Comparison of ENCODE assay signal across 20 cellular contexts in genomic region chr9:124368692-124369091, GRCh38. TPM values are rescaled to one million over a fixed set of nuclear protein-coding genes. Genes with fewer than 3 reads are reported as not detected.
A peak's percentile ranks its signal among the peaks of the same experiment; 100 is the strongest.
DNase-seq lines count a peak whose midpoint lies in the region; ATAC-seq and TF ChIP-seq lines count a peak whose summit lies in the region.
"Had no signal": no experiment of that assay in that cellular context is flagged by ENCODE, and none has a peak within 500 bp of the region (broad histone marks: within the 10 kb centered on the region; RNA-seq: fewer than 3 reads in every experiment).

No MANE protein-coding gene starts in this region.

- intact Hi-C loops in activated CD4-positive, alpha-beta T cell treated with anti-CD3 and anti-CD28 coated beads for 36 hours (cut with DNase I, micrococcal nuclease), result no loop called here
- intact Hi-C loops in activated CD4-positive, alpha-beta T cell treated with anti-CD3 and anti-CD28 coated beads, Interleukin-2, amount 10 ng/mL, durations not matched to agents 24 days and 14 days (cut with micrococcal nuclease), result no loop called here
- intact Hi-C loops in left lung (cut with DNase I) (no loop called here), upper lobe of right lung (cut with DNase I) (no loop called here)

- DNase-seq in activated CD4-positive, alpha-beta T cell treated with anti-CD3 and anti-CD28 coated beads for 36 hours, result no peak
- DNase-seq in activated CD4-positive, alpha-beta T cell treated with anti-CD3 and anti-CD28 coated beads, Interleukin-2, amount 10 ng/mL, durations not matched to agents 24 days and 14 days, result no peak
- no peak for DNase-seq in activated naive CD8-positive, alpha-beta T cell treated with anti-CD3 and anti-CD28 coated beads for 36 hours
- no peak for DNase-seq in left lung
- no peak for DNase-seq in upper lobe of right lung
- DNase-seq in mucosa of gallbladder (ENCODE audit: low spot score), result no peak
- no peak for DNase-seq in foreskin melanocyte
- DNase-seq: BE2C; Calu3; CD4-positive, CD25-positive, alpha-beta regulatory T cell; GOT3; KG1; MV-4-11; NCI-H1417; NCI-H187; NCI-H2107; NCI-H345; NCI-H524 treated with DMSO at 0.1 percent for 48 hours; SHP77 treated with DMSO at 0.1 percent for 48 hours had no signal

- H3K36me3 Mint-ChIP-seq in activated CD4-positive, alpha-beta T cell treated with anti-CD3 and anti-CD28 coated beads for 36 hours (ENCODE audit: low read depth), result peaks cover 12% of the 10 kb centered on the region
- H3K36me3 Mint-ChIP-seq in activated CD4-positive, alpha-beta T cell treated with anti-CD3 and anti-CD28 coated beads, Interleukin-2, amount 10 ng/mL, durations not matched to agents 24 days and 14 days (ENCODE audit: low read depth), result peaks cover 13% of the 10 kb centered on the region
- peaks cover 20% of the 10 kb centered on the region for H3K36me3 Mint-ChIP-seq in activated naive CD8-positive, alpha-beta T cell treated with anti-CD3 and anti-CD28 coated beads for 36 hours

- peak overlapping the region; percentile 32 for H3K27ac Mint-ChIP-seq in activated CD4-positive, alpha-beta T cell treated with anti-CD3 and anti-CD28 coated beads for 36 hours
- no peak overlapping the region for H3K27ac Mint-ChIP-seq in activated CD4-positive, alpha-beta T cell treated with anti-CD3 and anti-CD28 coated beads, Interleukin-2, amount 10 ng/mL, durations not matched to agents 24 days and 14 days
- H3K27ac Mint-ChIP-seq in activated naive CD8-positive, alpha-beta T cell treated with anti-CD3 and anti-CD28 coated beads for 36 hours, result peak overlapping the region; percentile 3

- CTCF ChIA-PET in activated CD4-positive, alpha-beta T cell treated with anti-CD3 and anti-CD28 coated beads for 36 hours (lab: Charles Lee), result interaction anchor here (0.6 kb wide), 1 partner anchor 50 kb away, joined by 3 read pairs; no protein-coding TSS in a partner anchor

- no peaks in the 10 kb centered on the region for H3K9me3 Mint-ChIP-seq in activated CD4-positive, alpha-beta T cell treated with anti-CD3 and anti-CD28 coated beads for 36 hours (ENCODE audit: low read depth)
- H3K9me3 Mint-ChIP-seq in activated CD4-positive, alpha-beta T cell treated with anti-CD3 and anti-CD28 coated beads, Interleukin-2, amount 10 ng/mL, durations not matched to agents 24 days and 14 days, result no peaks in the 10 kb centered on the region
- H3K9me3 Mint-ChIP-seq in activated naive CD8-positive, alpha-beta T cell treated with anti-CD3 and anti-CD28 coated beads for 36 hours, result peaks cover under 1% of the 10 kb centered on the region

- no peak for ATAC-seq in activated CD4-positive, alpha-beta T cell treated with anti-CD3 and anti-CD28 coated beads for 36 hours
- ATAC-seq in left lung (peak; percentile 80), upper lobe of right lung (peak; percentile 46)
- ATAC-seq: HCT116 had no signal

- no peak overlapping the region for H3K27ac ChIP-seq in left lung
- H3K27ac ChIP-seq in upper lobe of right lung, result no peak overlapping the region

- POLR2A ChIA-PET in activated CD4-positive, alpha-beta T cell treated with anti-CD3 and anti-CD28 coated beads for 36 hours (lab: Charles Lee), result no interaction called here

- peaks cover 62% of the 10 kb centered on the region for H3K4me1 Mint-ChIP-seq in activated CD4-positive, alpha-beta T cell treated with anti-CD3 and anti-CD28 coated beads for 36 hours
- peaks cover 24% of the 10 kb centered on the region for H3K4me1 Mint-ChIP-seq in activated CD4-positive, alpha-beta T cell treated with anti-CD3 and anti-CD28 coated beads, Interleukin-2, amount 10 ng/mL, durations not matched to agents 24 days and 14 days
- H3K4me1 Mint-ChIP-seq in activated naive CD8-positive, alpha-beta T cell treated with anti-CD3 and anti-CD28 coated beads for 36 hours, result peaks cover 59% of the 10 kb centered on the region

- H3K36me3 ChIP-seq in left lung, result peaks cover 0 to 8% of the 10 kb centered on the region in 2 donors
- peaks cover 9% of the 10 kb centered on the region for H3K36me3 ChIP-seq in upper lobe of right lung

- H3K4me3 ChIP-seq in left lung (no peak overlapping the region), upper lobe of right lung (no peak overlapping the region)

- H3K27me3 ChIP-seq in left lung, result no peaks in the 10 kb centered on the region
- H3K27me3 ChIP-seq in upper lobe of right lung, result no peaks in the 10 kb centered on the region
- H3K27me3 ChIP-seq: BE2C had no signal

- no peak overlapping the region for H3K4me3 Mint-ChIP-seq in activated CD4-positive, alpha-beta T cell treated with anti-CD3 and anti-CD28 coated beads for 36 hours
- no peak overlapping the region for H3K4me3 Mint-ChIP-seq in activated CD4-positive, alpha-beta T cell treated with anti-CD3 and anti-CD28 coated beads, Interleukin-2, amount 10 ng/mL, durations not matched to agents 24 days and 14 days
- H3K4me3 Mint-ChIP-seq in activated naive CD8-positive, alpha-beta T cell treated with anti-CD3 and anti-CD28 coated beads for 36 hours, result no peak overlapping the region
- H3K4me3 Mint-ChIP-seq: CD4-positive, CD25-positive, alpha-beta regulatory T cell had no signal

- H3K9me3 ChIP-seq in left lung (no peaks in the 10 kb centered on the region), upper lobe of right lung (no peaks in the 10 kb centered on the region)

- H3K4me1 ChIP-seq in left lung (peaks cover 3 to 46% of the 10 kb centered on the region in 2 donors), upper lobe of right lung (peaks cover 8% of the 10 kb centered on the region)

- H3K27me3 Mint-ChIP-seq in activated CD4-positive, alpha-beta T cell treated with anti-CD3 and anti-CD28 coated beads for 36 hours, result no peaks in the 10 kb centered on the region
- no peaks in the 10 kb centered on the region for H3K27me3 Mint-ChIP-seq in activated CD4-positive, alpha-beta T cell treated with anti-CD3 and anti-CD28 coated beads, Interleukin-2, amount 10 ng/mL, durations not matched to agents 24 days and 14 days
- no peaks in the 10 kb centered on the region for H3K27me3 Mint-ChIP-seq in activated naive CD8-positive, alpha-beta T cell treated with anti-CD3 and anti-CD28 coated beads for 36 hours
- H3K27me3 Mint-ChIP-seq: CD4-positive, CD25-positive, alpha-beta regulatory T cell had no signal

- TF ChIP-seq CTCF in left lung (IDR thresholded peaks at IDR 0.05) (no peak), upper lobe of right lung (IDR thresholded peaks at IDR 0.05) (no peak)

RNA-seq across cellular contexts. Expression of gene PSMB7, which starts 46.5 kb away (rescaled TPM):
- total RNA-seq in activated CD4-positive, alpha-beta T cell treated with anti-CD3 and anti-CD28 coated beads for 36 hours, result 100 to 1,000 TPM; 143 to 164 TPM
- total RNA-seq in activated CD4-positive, alpha-beta T cell treated with anti-CD3 and anti-CD28 coated beads, Interleukin-2, amount 10 ng/mL, durations not matched to agents 24 days and 14 days, result 223 and 225 TPM in 2 replicates
- total RNA-seq in activated naive CD8-positive, alpha-beta T cell treated with anti-CD3 and anti-CD28 coated beads for 36 hours, result 100 to 1,000 TPM; 191 to 199 TPM
- 100 to 1,000 TPM in 1 of 2 donors, 10 to 100 TPM in 1; 86.3 to 128 TPM for total RNA-seq in left lung
- 73.5 TPM for total RNA-seq in upper lobe of right lung
- 86.1 TPM for total RNA-seq in mucosa of gallbladder
